24 cellular contexts compared by ENCODE assay signal in the genomic region with DNA sequence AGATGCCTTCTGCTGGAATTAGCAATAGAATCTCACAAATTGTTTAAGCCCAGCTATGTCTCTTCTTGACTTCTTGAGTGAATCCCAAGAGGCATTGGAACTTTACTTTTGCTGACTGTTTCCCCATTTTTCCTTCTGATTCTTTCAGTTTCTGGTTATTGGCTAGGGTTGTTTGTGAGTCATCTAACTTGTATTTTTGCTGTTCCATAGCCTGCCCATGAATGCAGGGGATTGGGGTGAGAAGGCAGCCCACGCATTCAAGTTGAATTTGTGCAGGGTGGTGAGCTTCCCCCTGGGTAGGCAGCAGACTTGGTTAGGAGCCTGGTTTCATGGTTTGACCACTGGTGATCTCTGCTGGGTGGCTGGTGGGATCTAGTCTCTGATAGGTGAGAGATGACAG. TPM values are rescaled to one million over a fixed set of nuclear protein-coding genes. Genes with fewer than 3 reads are reported as not detected.
A peak's percentile ranks its signal among the peaks of the same experiment; 100 is the strongest.
DNase-seq lines count a peak whose midpoint lies in the region; ATAC-seq and TF ChIP-seq lines count a peak whose summit lies in the region.
"Had no signal": no experiment of that assay in that cellular context is flagged by ENCODE, and none has a peak within 500 bp of the region (broad histone marks: within the 10 kb centered on the region; RNA-seq: fewer than 3 reads in every experiment).

No MANE protein-coding gene starts in this region.

- peaks cover 7% of the 10 kb centered on the region for H3K4me1 ChIP-seq in ACC112 (ENCODE audit: control insufficient read depth, insufficient read depth, low read length, unreplicated experiment)
- H3K4me1 ChIP-seq: sigmoid colon, tibial artery had no signal

- H3K36me3 ChIP-seq in ACC112 (ENCODE audit: insufficient read depth, low read length) = no peaks in the 10 kb centered on the region
- H3K36me3 ChIP-seq: sigmoid colon, tibial artery had no signal

- no peak overlapping the region for H3K4me3 ChIP-seq in ACC112 (ENCODE audit: low read depth, low read length)
- H3K4me3 ChIP-seq in fibroblast of the aortic adventitia (ENCODE audit: low read depth, low read length) = no peak overlapping the region
- H3K4me3 ChIP-seq: hepatocyte, mucosa of descending colon, sigmoid colon, tibial artery had no signal

- no peaks in the 10 kb centered on the region for H3K79me2 ChIP-seq in ACC112 (ENCODE audit: control insufficient read depth, insufficient read depth, low read length, unreplicated experiment)
- H3K79me2 ChIP-seq: hepatocyte had no signal

- DNase-seq in HCEC 1CT = peak; percentile 50
- peak; percentile 60 for DNase-seq in amniotic epithelial cell (ENCODE audit: low read depth)
- DNase-seq in fibroblast of the aortic adventitia (ENCODE audit: low read depth) = peak; percentile 51
- DNase-seq in T-helper 9 cell = no peak
- no peak for DNase-seq in GM19240 (ENCODE audit: insufficient read length, low spot score)
- DNase-seq: activated naive CD8-positive, alpha-beta T cell treated with anti-CD3 and anti-CD28 coated beads, Interleukin-2, amount 10 ng/mL, durations not matched to agents 7 days and 5 days; activated T-cell treated with anti-CD3 and anti-CD28 coated beads, Interleukin-2, amount 50 U/mL, for 4 hours; Calu3; Karpas-422; left cardiac atrium; mucosa of descending colon; occipital lobe; sigmoid colon; stimulated activated CD4-positive, alpha-beta T cell treated with anti-CD3 and anti-CD28 coated beads, Interleukin-4, amount 100 ng/mL, for 4 hours; tibial artery had no signal

- no peak for TF ChIP-seq CTCF in fibroblast of the aortic adventitia (IDR thresholded peaks at IDR 0.05; ENCODE audit: insufficient read depth, low read length)

- H2AFZ ChIP-seq in ACC112 (ENCODE audit: low read length, unreplicated experiment) = peak overlapping the region; percentile 64
- H2AFZ ChIP-seq: hepatocyte had no signal

- H3K27ac ChIP-seq in ACC112 (ENCODE audit: low read depth, low read length) = no peak overlapping the region
- H3K27ac ChIP-seq: hepatocyte, HL-60, sigmoid colon, tibial artery had no signal

- ATAC-seq in HG03135 (IDR thresholded peaks at IDR 0.05; ENCODE audit: unreplicated experiment) = no peak
- ATAC-seq in GM21367 (IDR thresholded peaks at IDR 0.05; ENCODE audit: unreplicated experiment) = no peak
- ATAC-seq: activated T-cell treated with anti-CD3 and anti-CD28 coated beads, Interleukin-2, amount 50 U/mL, for 4 hours; left cardiac atrium; mucosa of descending colon had no signal

- no peaks in the 10 kb centered on the region for H3K27me3 ChIP-seq in ACC112 (ENCODE audit: insufficient read depth, low read length)
- H3K27me3 ChIP-seq: sigmoid colon, tibial artery had no signal

RNA-seq across cellular contexts. Expression of gene KLF17, which starts 10.4 kb away (rescaled TPM):
- total RNA-seq in fibroblast of the aortic adventitia (ENCODE audit: low replicate concordance) = 0.27 and 1.1 TPM in 2 replicates
- total RNA-seq: A172; activated naive CD8-positive, alpha-beta T cell treated with anti-CD3 and anti-CD28 coated beads, Interleukin-2, amount 10 ng/mL, durations not matched to agents 7 days and 5 days; activated T-cell treated with anti-CD3 and anti-CD28 coated beads, Interleukin-2, amount 50 U/mL, for 4 hours; Calu3; chondrocyte; endothelial cell of umbilical vein; hepatocyte; left cardiac atrium; NCI-H460 had no signal

RNA-seq across cellular contexts. Expression of gene KLF18, which starts 33.2 kb away (rescaled TPM):
- total RNA-seq in fibroblast of the aortic adventitia (ENCODE audit: low replicate concordance) = not detected in 2 replicates
- total RNA-seq: A172; activated naive CD8-positive, alpha-beta T cell treated with anti-CD3 and anti-CD28 coated beads, Interleukin-2, amount 10 ng/mL, durations not matched to agents 7 days and 5 days; activated T-cell treated with anti-CD3 and anti-CD28 coated beads, Interleukin-2, amount 50 U/mL, for 4 hours; Calu3; chondrocyte; endothelial cell of umbilical vein; hepatocyte; left cardiac atrium; mucosa of descending colon; NCI-H460; occipital lobe; sigmoid colon had no signal

Comparison
In these comparisons a context has a peak if more than half of its experiments do, and no peak if none do; other contexts are left out.
1. DNase-seq: peak in HCEC 1CT (single experiment), amniotic epithelial cell (single experiment) and fibroblast of the aortic adventitia (single experiment); none in T-helper 9 cell (single experiment) and GM19240 (single experiment).